Comparison of ENCODE assay signal across 14 cellular contexts in genomic region chr5:2817031-2817603, GRCh38.
DNase-seq lines count a peak whose midpoint lies in the region; ATAC-seq lines count a peak whose summit lies in the region.
"Had no signal": no experiment of that assay in that cellular context is flagged by ENCODE, and none has a peak within 500 bp of the region (broad histone marks: within the 10 kb centered on the region; RNA-seq: fewer than 3 reads in every experiment).

No MANE protein-coding gene starts in this region.

- H3K36me3 Mint-ChIP-seq in stimulated activated memory B cell treated with anti-CD40 and anti-IgM and Interleukin-4, amounts not matched to agents 10 μg/mL and 1 μg/mL and 100 μg/mL, for 72 hours: no peaks in the 10 kb centered on the region
- H3K36me3 Mint-ChIP-seq: CD4-positive, CD25-positive, alpha-beta regulatory T cell; IgD-negative memory B cell had no signal

- peaks cover 0 to 20% (median 0%) of the 10 kb centered on the region in 11 experiments; a peak in 2 of 22 replicates for H3K9me3 ChIP-seq in BLaER1 treated with 17β-estradiol and CSF1 and Interleukin-3, amounts not matched to agents 10 nM and 100 nM (replicated peaks in 1 of 11)
- H3K9me3 ChIP-seq: Caco-2, HAP-1 had no signal

- no peak overlapping the region for H3K4me3 ChIP-seq in BLaER1 treated with 17β-estradiol and CSF1 and Interleukin-3, amounts not matched to agents 10 nM and 100 nM
- H3K4me3 ChIP-seq: HAP-1 had no signal

- peak; percentile 44 to 56 for DNase-seq in NCI-H187 (lab: John Stamatoyannopoulos, UW)
- DNase-seq in NCI-H2196 (lab: John Stamatoyannopoulos, UW; ENCODE audit: unreplicated experiment): peak; percentile 64
- DNase-seq in NCI-H82 treated with DMSO at 0.1 percent for 48 hours (lab: John Stamatoyannopoulos, UW; ENCODE audit: unreplicated experiment): peak; percentile 75
- DNase-seq in stimulated activated CD4-positive, alpha-beta T cell treated with anti-CD3 and anti-CD28 coated beads, Interleukin-12 subunit alpha, Interleukin-12 subunit beta, amount 100 ng/mL, for 4 hours: no peak
- DNase-seq in RKO (ENCODE audit: low spot score): no peak
- DNase-seq: Caco-2; CD4-positive, CD25-positive, alpha-beta regulatory T cell; NCI-H146; NCI-H226; SW 1271 had no signal

- H3K27me3 ChIP-seq in BLaER1 treated with 17β-estradiol and CSF1 and Interleukin-3, amounts not matched to agents 10 nM and 100 nM: no peaks in the 10 kb centered on the region

- H3K27ac ChIP-seq in BLaER1 treated with 17β-estradiol and CSF1 and Interleukin-3, amounts not matched to agents 10 nM and 100 nM: peak overlapping the region in 1 of 11 experiments; percentile 22; a peak in 1 of 22 replicates

- no peaks in the 10 kb centered on the region for H3K36me3 ChIP-seq in BLaER1 treated with 17β-estradiol and CSF1 and Interleukin-3, amounts not matched to agents 10 nM and 100 nM
- H3K36me3 ChIP-seq: HAP-1 had no signal

- peaks cover 8 to 38% (median 22%) of the 10 kb centered on the region in 10 experiments; a peak in 19 of 20 replicates for H3K4me1 ChIP-seq in BLaER1 treated with 17β-estradiol and CSF1 and Interleukin-3, amounts not matched to agents 10 nM and 100 nM
- H3K4me1 ChIP-seq: Caco-2, HAP-1 had no signal

- H3K27me3 Mint-ChIP-seq in stimulated activated memory B cell treated with anti-CD40 and anti-IgM and Interleukin-4, amounts not matched to agents 10 μg/mL and 1 μg/mL and 100 μg/mL, for 72 hours: no peaks in the 10 kb centered on the region
- H3K27me3 Mint-ChIP-seq: CD4-positive, CD25-positive, alpha-beta regulatory T cell; IgD-negative memory B cell had no signal

- no peaks in the 10 kb centered on the region for H4K20me1 ChIP-seq in BLaER1 treated with 17β-estradiol and CSF1 and Interleukin-3, amounts not matched to agents 10 nM and 100 nM

- H3K27ac Mint-ChIP-seq in stimulated activated memory B cell treated with anti-CD40 and anti-IgM and Interleukin-4, amounts not matched to agents 10 μg/mL and 1 μg/mL and 100 μg/mL, for 72 hours: no peak overlapping the region
- H3K27ac Mint-ChIP-seq: CD4-positive, CD25-positive, alpha-beta regulatory T cell; IgD-negative memory B cell had no signal

- H3K4me1 Mint-ChIP-seq in stimulated activated memory B cell treated with anti-CD40 and anti-IgM and Interleukin-4, amounts not matched to agents 10 μg/mL and 1 μg/mL and 100 μg/mL, for 72 hours: no peaks in the 10 kb centered on the region
- H3K4me1 Mint-ChIP-seq: CD4-positive, CD25-positive, alpha-beta regulatory T cell; IgD-negative memory B cell had no signal

- H3K9me3 Mint-ChIP-seq in stimulated activated memory B cell treated with anti-CD40 and anti-IgM and Interleukin-4, amounts not matched to agents 10 μg/mL and 1 μg/mL and 100 μg/mL, for 72 hours: peaks cover 3% of the 10 kb centered on the region

- ATAC-seq in stimulated activated memory B cell treated with anti-CD40 and anti-IgM and Interleukin-4, amounts not matched to agents 10 μg/mL and 1 μg/mL and 100 μg/mL, for 72 hours: no peak

- no peak overlapping the region for H3K9ac ChIP-seq in BLaER1 treated with 17β-estradiol and CSF1 and Interleukin-3, amounts not matched to agents 10 nM and 100 nM

- no peak overlapping the region for H3K4me3 Mint-ChIP-seq in stimulated activated memory B cell treated with anti-CD40 and anti-IgM and Interleukin-4, amounts not matched to agents 10 μg/mL and 1 μg/mL and 100 μg/mL, for 72 hours
- H3K4me3 Mint-ChIP-seq: CD4-positive, CD25-positive, alpha-beta regulatory T cell; IgD-negative memory B cell had no signal

- H3K4me2 ChIP-seq in BLaER1 treated with 17β-estradiol and CSF1 and Interleukin-3, amounts not matched to agents 10 nM and 100 nM: peak overlapping the region in 9 of 11 experiments; percentile 52 to 73 (median 65); a peak in 17 of 22 replicates

Comparison
In these comparisons a context has a peak if more than half of its experiments do, and no peak if none do; other contexts are left out.
1. DNase-seq: peak in NCI-H187 (2 of 2), NCI-H2196 (single experiment) and NCI-H82 treated with DMSO at 0.1 percent for 48 hours (single experiment); none in stimulated activated CD4-positive, alpha-beta T cell treated with anti-CD3 and anti-CD28 coated beads, Interleukin-12 subunit alpha, Interleukin-12 subunit beta, amount 100 ng/mL, for 4 hours (single experiment) and RKO (single experiment).